13 cellular contexts compared by ENCODE assay signal in the genomic region with DNA sequence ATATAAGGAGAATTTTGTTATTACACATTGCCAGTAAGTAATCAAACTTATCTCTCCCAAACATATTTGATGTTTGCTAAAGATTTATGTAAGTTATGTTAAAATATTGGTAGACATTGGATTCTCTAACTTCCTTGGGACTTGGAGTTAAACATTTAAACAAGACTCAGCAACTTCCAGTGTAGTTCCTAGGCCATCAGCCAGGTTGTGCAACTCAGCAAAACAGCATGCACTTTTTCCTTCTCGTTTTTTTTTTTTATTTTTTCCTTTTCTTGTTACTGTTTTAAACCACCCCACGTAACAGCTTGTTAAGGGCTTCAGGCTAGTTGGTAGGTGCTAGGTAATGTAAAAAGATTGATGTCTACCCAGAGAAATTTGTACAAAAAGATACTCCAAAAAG.
A peak's percentile ranks its signal among the peaks of the same experiment; 100 is the strongest.
DNase-seq lines count a peak whose midpoint lies in the region; ATAC-seq, FAIRE-seq and TF ChIP-seq lines count a peak whose summit lies in the region.
"Had no signal": no experiment of that assay in that cellular context is flagged by ENCODE, and none has a peak within 500 bp of the region (broad histone marks: within the 10 kb centered on the region; RNA-seq: fewer than 3 reads in every experiment).

No MANE protein-coding gene starts in this region.

- TF ChIP-seq POLR2A in HCT116 (IDR thresholded peaks at IDR 0.05; ENCODE audit: borderline replicate concordance, extremely low read depth, insufficient read depth, insufficient read length), result no peak
- no peak for TF ChIP-seq POLR2A in body of pancreas (IDR thresholded peaks at IDR 0.05)
- no peak for TF ChIP-seq POLR2A in gastroesophageal sphincter (IDR thresholded peaks at IDR 0.05)
- no peak for TF ChIP-seq POLR2A in H54 (IDR thresholded peaks at IDR 0.05; ENCODE audit: low read depth, low read length)

- H3K4me1 ChIP-seq in HCT116 (ENCODE audit: control insufficient read depth in 1 of 2, insufficient read depth in 2 of 2, low read length in 2 of 2) (peaks cover 0 to 2% of the 10 kb centered on the region in 2 experiments; a peak in 1 of 4 replicates), body of pancreas (peaks cover 19% of the 10 kb centered on the region), gastroesophageal sphincter (peaks cover 0 to 15% (median 0%) of the 10 kb centered on the region in 3 donors), subcutaneous abdominal adipose tissue (ENCODE audit: control insufficient read depth in 5 of 5, insufficient read depth in 5 of 5, low read length in 5 of 5) (peaks cover 0 to 13% (median 0%) of the 10 kb centered on the region in 5 donors)

- no TSS peak for BruUV-seq in HCT116 (replicated peaks; lab: Mats Ljungman, UMichigan)

- H3K36me3 Mint-ChIP-seq in activated CD8-positive, alpha-beta memory T cell treated with anti-CD3 and anti-CD28 coated beads, Interleukin-2, amount 10 ng/mL, durations not matched to agents 7 days and 5 days, result no peaks in the 10 kb centered on the region

- intact Hi-C loops in HCT116 (cut with micrococcal nuclease), result no loop called here
- intact Hi-C loops in body of pancreas (cut with DNase I), result no loop called here

- no peak overlapping the region for H3K27ac Mint-ChIP-seq in activated CD8-positive, alpha-beta memory T cell treated with anti-CD3 and anti-CD28 coated beads, Interleukin-2, amount 10 ng/mL, durations not matched to agents 7 days and 5 days

- H3K9me3 ChIP-seq in HCT116 (ENCODE audit: control insufficient read depth in 1 of 2, insufficient read depth in 1 of 2, low read depth in 1 of 2, low read length in 2 of 2) (no peaks in the 10 kb centered on the region), body of pancreas (no peaks in the 10 kb centered on the region), gastroesophageal sphincter (no peaks in the 10 kb centered on the region), subcutaneous abdominal adipose tissue (ENCODE audit: control insufficient read depth in 5 of 5, low read length in 5 of 5) (no peaks in the 10 kb centered on the region)

- TF ChIP-seq RAD21 in HCT116 (IDR thresholded peaks at IDR 0.05; ENCODE audit: low read depth), result no peak

- H3K4me3 ChIP-seq in HCT116 (replicated peaks in 1 of 2; ENCODE audit: low read depth in 1 of 2, low read length in 2 of 2) (no peak overlapping the region), body of pancreas (no peak overlapping the region), gastroesophageal sphincter (no peak overlapping the region), subcutaneous abdominal adipose tissue (ENCODE audit: low read depth in 1 of 5, low read length in 5 of 5) (no peak overlapping the region)

- POLR2A ChIA-PET in HCT116 (lab: Charles Lee), result no interaction called here

- no peak for ATAC-seq in HCT116
- peak; percentile 50 for ATAC-seq in body of pancreas
- peak; percentile 61 for ATAC-seq in gastroesophageal sphincter
- no peak for ATAC-seq in activated CD8-positive, alpha-beta memory T cell treated with anti-CD3 and anti-CD28 coated beads, Interleukin-2, amount 10 ng/mL, durations not matched to agents 7 days and 5 days
- ATAC-seq: PC-3 had no signal

- no peak overlapping the region for H3K9ac ChIP-seq in HCT116 (ENCODE audit: low read length)
- no peak overlapping the region for H3K9ac ChIP-seq in subcutaneous abdominal adipose tissue (ENCODE audit: low read length in 5 of 5)

- H3K27ac ChIP-seq in HCT116 (ENCODE audit: low read depth, low read length) (no peak overlapping the region), body of pancreas (no peak overlapping the region), gastroesophageal sphincter (no peak overlapping the region), subcutaneous abdominal adipose tissue (ENCODE audit: low read depth, low read length) (peak overlapping the region; percentile 21)

- H3K4me1 Mint-ChIP-seq in activated CD8-positive, alpha-beta memory T cell treated with anti-CD3 and anti-CD28 coated beads, Interleukin-2, amount 10 ng/mL, durations not matched to agents 7 days and 5 days, result no peaks in the 10 kb centered on the region

- CTCF ChIA-PET in HCT116 (lab: Charles Lee), result no interaction called here
- CTCF ChIA-PET in activated CD8-positive, alpha-beta memory T cell treated with anti-CD3 and anti-CD28 coated beads, Interleukin-2, amount 10 ng/mL, durations not matched to agents 7 days and 5 days (lab: Charles Lee), result interaction anchor here (0.5 kb wide), 1 partner anchor 1100 kb away, joined by 3 read pairs; no protein-coding TSS in a partner anchor

- RAD21 ChIA-PET in HCT116 (lab: Charles Lee; ENCODE audit: low non-redundant PET in 1 of 2, low total read pairs in 2 of 2, uncharacterized antibody in 2 of 2, unreplicated experiment in 2 of 2), result no interaction called here

- H3K79me2 ChIP-seq in HCT116 (ENCODE audit: insufficient read depth, low read length), result no peaks in the 10 kb centered on the region

- DNase-seq in HCT116 (ENCODE audit: low read depth, low spot score), result no peak
- peak in 3 of 4 donors; percentile 17 to 33 (median 26) for DNase-seq in body of pancreas
- DNase-seq in activated CD8-positive, alpha-beta memory T cell treated with anti-CD3 and anti-CD28 coated beads, Interleukin-2, amount 10 ng/mL, durations not matched to agents 7 days and 5 days, result no peak
- no peak for DNase-seq in C1 segment of cervical spinal cord (lab: John Stamatoyannopoulos, UW)
- no peak for DNase-seq in activated gamma-delta T cell treated with Interleukin-2 at 50 U/mL for 16 hours
- DNase-seq in H54 (ENCODE audit: insufficient read length, low spot score), result no peak
- DNase-seq: activated CD4-positive, alpha-beta T cell treated with anti-CD3 and anti-CD28 coated beads for 48 hours; erythroblast; NCI-H1436; NCI-H510A; PC-3 had no signal

- TF ChIP-seq CTCF in HCT116 (IDR thresholded peaks at IDR 0.05 in 2 of 3, conservative IDR thresholded peaks at IDR 0.05 in 1 of 3; ENCODE audit: borderline replicate concordance in 1 of 3, insufficient read depth in 1 of 3, low read depth in 2 of 3, low read length in 2 of 3) (peak in 1 of 3 experiments; percentile 23; a peak in 1 of 6 replicates), body of pancreas (IDR thresholded peaks at IDR 0.05) (peak in 5 of 7 experiments; percentile 7 to 33 (median 23)), gastroesophageal sphincter (IDR thresholded peaks at IDR 0.05) (peak; percentile 11 to 32 (median 26))

- H3K27me3 ChIP-seq in HCT116 (ENCODE audit: insufficient read depth, low read length) (no peaks in the 10 kb centered on the region), body of pancreas (no peaks in the 10 kb centered on the region), gastroesophageal sphincter (no peaks in the 10 kb centered on the region), subcutaneous abdominal adipose tissue (ENCODE audit: control insufficient read depth in 5 of 5, insufficient read depth in 4 of 5, low read length in 5 of 5) (no peaks in the 10 kb centered on the region)

- no peaks in the 10 kb centered on the region for H3K36me3 ChIP-seq in HCT116 (ENCODE audit: control insufficient read depth in 1 of 2, insufficient read depth in 2 of 2, low read length in 2 of 2)
- H3K36me3 ChIP-seq in body of pancreas (replicated peaks in 1 of 2; ENCODE audit: insufficient read depth in 1 of 2, low read depth in 2 of 2), result no peaks in the 10 kb centered on the region
- no peaks in the 10 kb centered on the region for H3K36me3 ChIP-seq in gastroesophageal sphincter
- H3K36me3 ChIP-seq in subcutaneous abdominal adipose tissue (ENCODE audit: control insufficient read depth in 5 of 5, insufficient read depth in 5 of 5, low read length in 5 of 5), result no peaks in the 10 kb centered on the region

- no peak overlapping the region for H3K4me3 Mint-ChIP-seq in activated CD8-positive, alpha-beta memory T cell treated with anti-CD3 and anti-CD28 coated beads, Interleukin-2, amount 10 ng/mL, durations not matched to agents 7 days and 5 days

- no peaks in the 10 kb centered on the region for H3K27me3 Mint-ChIP-seq in activated CD8-positive, alpha-beta memory T cell treated with anti-CD3 and anti-CD28 coated beads, Interleukin-2, amount 10 ng/mL, durations not matched to agents 7 days and 5 days

- H4K20me1 ChIP-seq in HCT116 (ENCODE audit: insufficient read depth), result no peaks in the 10 kb centered on the region

- H3K4me2 ChIP-seq in HCT116 (ENCODE audit: low read length), result no peak overlapping the region

- FAIRE-seq in H54 (lab: Jason Lieb, UNC), result no peak

- no peaks in the 10 kb centered on the region for H3K9me3 Mint-ChIP-seq in activated CD8-positive, alpha-beta memory T cell treated with anti-CD3 and anti-CD28 coated beads, Interleukin-2, amount 10 ng/mL, durations not matched to agents 7 days and 5 days (ENCODE audit: low read depth)

- no peaks in the 10 kb centered on the region for H3K9me2 ChIP-seq in HCT116 (ENCODE audit: insufficient read depth)

- H2AFZ ChIP-seq in HCT116 (ENCODE audit: low read depth, low read length, poor library complexity, severe bottlenecking), result peak overlapping the region; percentile 84

- no peak for TF ChIP-seq EP300 in gastroesophageal sphincter (IDR thresholded peaks at IDR 0.05)

- WGBS in body of pancreas, 2 donors, result 28 to 32% methylated on average over 2 of the region's 2 CpGs
- WGBS in gastroesophageal sphincter (ENCODE audit: low coverage in 1 of 2), 2 donors, result 18 to 24% methylated on average over 2 of the region's 2 CpGs

TF ChIP-seq in HCT116, 20 proteins besides CTCF, POLR2A, EP300 and RAD21 (continues in another document):
- no peak for TF ChIP-seq ZNF274 (IDR thresholded peaks at IDR 0.05; ENCODE audit: low read depth, low read length)
- TF ChIP-seq TCF7L2 (IDR thresholded peaks at IDR 0.05; ENCODE audit: borderline replicate concordance, extremely low read depth, insufficient read depth, insufficient read length), result no peak
- no peak for TF ChIP-seq ZBTB33 (IDR thresholded peaks at IDR 0.05; ENCODE audit: extremely low read depth, insufficient replicate concordance, low read length)

Comparison
In these comparisons a context has a peak if more than half of its experiments do, and no peak if none do; other contexts are left out.
1. ATAC-seq: peak in body of pancreas (single experiment) and gastroesophageal sphincter (single experiment); none in HCT116 (single experiment) and activated CD8-positive, alpha-beta memory T cell treated with anti-CD3 and anti-CD28 coated beads, Interleukin-2, amount 10 ng/mL, durations not matched to agents 7 days and 5 days (single experiment).
2. DNase-seq: peak in body of pancreas (3 of 4); none in HCT116 (single experiment), activated CD8-positive, alpha-beta memory T cell treated with anti-CD3 and anti-CD28 coated beads, Interleukin-2, amount 10 ng/mL, durations not matched to agents 7 days and 5 days (single experiment), C1 segment of cervical spinal cord (0 of 14), activated gamma-delta T cell treated with Interleukin-2 at 50 U/mL for 16 hours (single experiment) and H54 (single experiment).